ENCODE assay signal across 8 cellular contexts in the genomic region with DNA sequence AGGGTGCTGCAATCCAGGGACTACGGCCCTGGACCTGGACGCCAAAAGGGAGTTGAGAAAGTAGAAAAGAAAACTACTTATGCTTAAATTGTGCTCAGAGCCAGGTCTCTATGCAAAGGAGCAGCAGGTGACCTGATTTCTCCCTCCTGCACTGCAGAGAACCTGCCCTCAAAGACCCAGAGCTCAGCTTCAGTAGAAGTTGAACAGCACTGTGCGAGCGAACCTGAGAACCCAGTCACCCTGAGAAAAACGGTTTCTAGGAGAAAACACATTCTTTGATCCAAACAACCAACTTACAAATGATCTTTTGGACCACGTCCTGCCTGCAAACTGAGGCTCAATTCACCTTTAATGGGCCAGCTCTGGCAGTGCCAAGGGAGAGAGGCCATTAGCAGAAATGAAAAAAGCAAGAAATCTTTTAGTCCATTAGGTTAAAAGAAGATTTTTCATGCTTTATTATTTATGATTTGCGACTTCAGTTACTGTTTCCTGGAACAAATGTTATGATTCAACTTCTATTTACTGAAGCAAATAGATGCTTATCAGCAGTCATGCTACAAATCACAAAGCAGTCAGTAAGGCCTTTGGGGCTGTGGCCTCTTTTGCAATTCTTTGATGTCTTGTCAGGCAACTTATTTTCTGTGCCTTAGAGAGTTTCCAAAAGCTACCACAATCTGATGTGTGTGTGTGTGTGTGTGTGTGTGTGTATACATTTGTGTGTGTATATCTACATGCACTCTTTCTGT.
A peak's percentile ranks its signal among the peaks of the same experiment; 100 is the strongest.
DNase-seq lines count a peak whose midpoint lies in the region; ATAC-seq, FAIRE-seq and TF ChIP-seq lines count a peak whose summit lies in the region.

No MANE protein-coding gene starts in this region.

- no peak for FAIRE-seq in H54 (lab: Jason Lieb, UNC)

- 0 out of 2 replicates have a peak overlapping the region, but pooled peaks have one; percentile 7 for H3K4me3 ChIP-seq in GM06990 (replicated peaks; ENCODE audit: low read depth, low read length)
- peak overlapping the region; percentile 52 for H3K4me3 ChIP-seq in naive thymus-derived CD4-positive, alpha-beta T cell (ENCODE audit: low read length)

- H3K9me3 ChIP-seq in naive thymus-derived CD4-positive, alpha-beta T cell (ENCODE audit: control insufficient read depth in 2 of 3, low read length in 3 of 3): no peaks in the 10 kb centered on the region

- H3K9me3 Mint-ChIP-seq in MCF 10A (ENCODE audit: unreplicated experiment): no peaks in the 10 kb centered on the region
- H3K9me3 Mint-ChIP-seq in naive thymus-derived CD4-positive, alpha-beta T cell: peaks cover 0 to 7% (median 0%) of the 10 kb centered on the region in 11 donors

- H3K4me1 Mint-ChIP-seq in MCF 10A (ENCODE audit: insufficient read depth, unreplicated experiment): no peaks in the 10 kb centered on the region
- peaks cover 13 to 52% (median 32%) of the 10 kb centered on the region in 7 donors for H3K4me1 Mint-ChIP-seq in naive thymus-derived CD4-positive, alpha-beta T cell

- H3K27ac Mint-ChIP-seq in MCF 10A (ENCODE audit: low read depth, unreplicated experiment): peak overlapping the region; percentile 33
- H3K27ac Mint-ChIP-seq in naive thymus-derived CD4-positive, alpha-beta T cell: peak overlapping the region; percentile 96 to 100 (median 98)

- no peaks in the 10 kb centered on the region for H3K27me3 Mint-ChIP-seq in MCF 10A (ENCODE audit: insufficient read depth, unreplicated experiment)
- H3K27me3 Mint-ChIP-seq in naive thymus-derived CD4-positive, alpha-beta T cell: no peaks in the 10 kb centered on the region

- DNase-seq in GM06990 (ENCODE audit: extremely low read depth, insufficient read length) (no peak), SW480 (ENCODE audit: low spot score) (peak; percentile 57), MCF 10A (ENCODE audit: unreplicated experiment) (no peak), H54 (ENCODE audit: insufficient read length, low spot score) (no peak), erythroblast (lab: John Stamatoyannopoulos, UW) (no peak)
- DNase-seq in naive thymus-derived CD4-positive, alpha-beta T cell: peak in 8 of 9 donors; percentile 37 to 86 (median 62)

- TF ChIP-seq CTCF in GM06990 (IDR thresholded peaks at IDR 0.05; ENCODE audit: insufficient read depth, low read length, poor library complexity, severe bottlenecking) (no peak), MCF 10A (IDR thresholded peaks at IDR 0.05; ENCODE audit: unreplicated experiment) (no peak)

- no peak overlapping the region for H3K4me3 Mint-ChIP-seq in MCF 10A (ENCODE audit: unreplicated experiment)
- H3K4me3 Mint-ChIP-seq in naive thymus-derived CD4-positive, alpha-beta T cell: peak overlapping the region; percentile 76 to 96 (median 80)

- intact Hi-C loops in MCF 10A (cut with micrococcal nuclease): no loop called here
- intact Hi-C loops in naive thymus-derived CD4-positive, alpha-beta T cell (cut with micrococcal nuclease): loop anchor here (1.0 to 2.0 kb wide), 4 partner anchors 10 to 71 kb away; partner anchors contain the start of gene GNA13 (in 1 of the 2)

- BruUV-seq in MCF 10A (replicated peaks; lab: Mats Ljungman, UMichigan): no TSS peak

- CTCF ChIA-PET in MCF 10A (lab: Yijun Ruan, JAX): interaction anchor here (0.6 to 1.5 kb wide), 3 partner anchors 101 to 219 kb away, joined by 3 to 4 read pairs (median 3); no protein-coding TSS in a partner anchor
- CTCF ChIA-PET in naive thymus-derived CD4-positive, alpha-beta T cell (lab: Charles Lee): interaction anchor here (0.6 to 2.2 kb wide), 4 partner anchors 9 to 96 kb away, joined by 3 to 9 read pairs (median 7); no protein-coding TSS in a partner anchor

- peaks cover 6% of the 10 kb centered on the region for H3K36me3 Mint-ChIP-seq in MCF 10A (ENCODE audit: insufficient read depth, unreplicated experiment)
- H3K36me3 Mint-ChIP-seq in naive thymus-derived CD4-positive, alpha-beta T cell: peaks cover 0 to 11% (median 0%) of the 10 kb centered on the region in 5 donors

- POLR2A ChIA-PET in MCF 10A (lab: Yijun Ruan, JAX): interaction anchor here (0.6 to 2.8 kb wide), 9 partner anchors 10 to 1138 kb away, joined by 3 to 21 read pairs (median 4); partner anchors contain the start of gene GNA13
- POLR2A ChIA-PET in naive thymus-derived CD4-positive, alpha-beta T cell (lab: Charles Lee): interaction anchor here (0.6 to 5.2 kb wide), 15 partner anchors 10 to 147 kb away, joined by 3 to 88 read pairs (median 4); partner anchors contain the start of genes GNA13 and LRRC37A3

- TF ChIP-seq POLR2A in H54 (IDR thresholded peaks at IDR 0.05; ENCODE audit: low read depth, low read length) (no peak), erythroblast (IDR thresholded peaks at IDR 0.05; ENCODE audit: low read length) (no peak)

- H3K36me3 ChIP-seq in GM06990 (ENCODE audit: control insufficient read depth, insufficient read depth, low read length): no peaks in the 10 kb centered on the region
- no peaks in the 10 kb centered on the region for H3K36me3 ChIP-seq in naive thymus-derived CD4-positive, alpha-beta T cell (ENCODE audit: control insufficient read depth in 2 of 3, insufficient read depth in 3 of 3, low read length in 3 of 3)

- peaks cover 24 to 35% of the 10 kb centered on the region in 2 donors for H3K4me1 ChIP-seq in naive thymus-derived CD4-positive, alpha-beta T cell (ENCODE audit: control insufficient read depth in 2 of 2, insufficient read depth in 2 of 2, low read length in 2 of 2)

- peak; percentile 60 for ATAC-seq in naive thymus-derived CD4-positive, alpha-beta T cell
- ATAC-seq in GM19395 (IDR thresholded peaks at IDR 0.05; ENCODE audit: unreplicated experiment): no peak
- no peak for ATAC-seq in HG03378 (IDR thresholded peaks at IDR 0.05; ENCODE audit: unreplicated experiment)

- no peaks in the 10 kb centered on the region for H3K27me3 ChIP-seq in GM06990 (replicated peaks; ENCODE audit: control insufficient read depth, insufficient read depth, low read length)
- no peaks in the 10 kb centered on the region for H3K27me3 ChIP-seq in naive thymus-derived CD4-positive, alpha-beta T cell (ENCODE audit: control insufficient read depth in 2 of 2, insufficient read depth in 2 of 2, low read length in 2 of 2)

- peak overlapping the region; percentile 88 for H3K27ac ChIP-seq in naive thymus-derived CD4-positive, alpha-beta T cell (ENCODE audit: low read depth, low read length)

Comparison
In these comparisons a context has a peak if more than half of its experiments do, and no peak if none do; other contexts are left out.
1. DNase-seq: peak in SW480 (single experiment) and naive thymus-derived CD4-positive, alpha-beta T cell (8 of 9); none in GM06990 (single experiment), MCF 10A (single experiment), H54 (single experiment) and erythroblast (0 of 2).